ENCODE assay signal across 25 cellular contexts in the genomic region with DNA sequence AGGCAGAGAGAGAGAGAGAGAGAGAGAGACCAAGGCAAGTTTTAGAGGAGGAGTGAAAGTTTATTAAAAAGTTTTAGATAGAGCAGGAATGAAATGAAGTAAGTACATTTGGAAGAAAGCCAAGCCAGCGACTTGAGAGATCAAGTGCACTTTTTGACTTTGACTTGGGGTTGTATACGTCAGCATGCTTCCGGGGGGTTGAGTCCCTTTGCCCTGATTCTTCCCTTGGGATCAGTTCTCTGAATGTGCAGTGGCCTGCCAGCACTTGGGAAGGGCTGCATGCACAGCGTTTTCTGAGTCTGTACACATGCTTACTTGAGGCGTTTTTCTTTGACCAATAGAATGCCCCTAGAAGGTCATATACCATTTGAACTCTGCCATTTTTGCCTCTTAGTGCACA.
"Had no signal": no experiment of that assay in that cellular context is flagged by ENCODE, and none has a peak within 500 bp of the region (broad histone marks: within the 10 kb centered on the region; RNA-seq: fewer than 3 reads in every experiment).

No MANE protein-coding gene starts in this region.

- H3K27ac ChIP-seq: brain microvascular endothelial cell, epithelial cell of prostate, esophagus squamous epithelium, neural progenitor cell, right lobe of liver, thoracic aorta, vagina had no signal

- H3K4me3 ChIP-seq: esophagus squamous epithelium, lung, neural progenitor cell, right lobe of liver, thoracic aorta, vagina had no signal

- ATAC-seq: natural killer cell; right lobe of liver; stimulated activated effector memory CD8-positive, alpha-beta T cell treated with anti-CD3 and anti-CD28 coated beads, Interleukin-12 subunit alpha, Interleukin-12 subunit beta, amount 100 ng/mL, for 72 hours had no signal

- H3K27me3 ChIP-seq: brain microvascular endothelial cell, neural progenitor cell, right lobe of liver, vagina had no signal

- H3K9me3 ChIP-seq: esophagus squamous epithelium, right lobe of liver, thoracic aorta, vagina had no signal

- H3K36me3 ChIP-seq: brain microvascular endothelial cell, esophagus squamous epithelium, neural progenitor cell, right lobe of liver, thoracic aorta, vagina had no signal

- H3K4me1 ChIP-seq: right lobe of liver, vagina had no signal

- DNase-seq: activated CD4-positive, alpha-beta memory T cell treated with anti-CD3 and anti-CD28 coated beads, Interleukin-2, amount 10 ng/mL, durations not matched to agents 7 days and 5 days; activated CD4-positive, alpha-beta T cell treated with anti-CD3 and anti-CD28 coated beads, Interleukin-2, amount 10 ng/mL, durations not matched to agents 24 days and 14 days; activated CD4-positive, CD25-positive, alpha-beta regulatory T cell treated with anti-CD3 and anti-CD28 coated beads, Interleukin-2, amount 50 U/mL, for 72 hours; activated CD8-positive, alpha-beta memory T cell treated with anti-CD3 and anti-CD28 coated beads, Interleukin-2, amount 50 U/mL, for 48 hours; activated gamma-delta T cell; activated naive CD4-positive, alpha-beta T cell treated with anti-CD3 and anti-CD28 coated beads, Interleukin-2, amount 10 ng/mL, durations not matched to agents 7 days and 5 days; activated naive CD8-positive, alpha-beta T cell treated with anti-CD3 and anti-CD28 coated beads, Interleukin-2, amount 10 ng/mL, durations not matched to agents 7 days and 5 days; activated T-cell treated with anti-CD3 and anti-CD28 coated beads, Interleukin-2, amount 50 U/mL, for 24 hours; amniotic stem cell; brain microvascular endothelial cell; dermis blood vessel endothelial cell; effector CD8-positive, alpha-beta T cell; esophagus squamous epithelium; mesendoderm; natural killer cell; posterior cingulate gyrus; right lobe of liver; stimulated activated CD4-positive, alpha-beta T cell treated with anti-CD3 and anti-CD28 coated beads, Interleukin-4, amount 100 ng/mL, for 24 hours; T-helper 2 cell had no signal
